ENCODE assay signal across 8 cellular contexts in the genomic region with DNA sequence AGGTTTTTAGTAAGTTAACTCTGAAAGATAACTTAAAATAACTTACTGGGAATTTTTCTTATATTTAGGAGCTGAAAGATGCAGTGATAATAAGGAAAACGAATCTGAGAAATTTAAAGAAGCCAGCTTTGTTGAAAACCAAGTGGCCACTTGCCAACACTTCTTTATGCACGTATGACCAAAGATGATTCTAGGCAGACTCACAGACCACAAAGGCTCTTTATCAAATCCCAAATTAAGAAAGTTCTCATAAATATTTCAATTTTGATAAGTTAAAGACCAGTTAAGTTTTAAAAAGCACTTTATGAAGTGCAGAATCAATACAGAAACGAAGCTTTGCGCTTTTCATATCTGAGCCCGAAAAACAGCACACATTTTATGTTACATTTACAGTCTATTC. TPM values are rescaled to one million over a fixed set of nuclear protein-coding genes. Genes with fewer than 3 reads are reported as not detected.
DNase-seq lines count a peak whose midpoint lies in the region; ATAC-seq and FAIRE-seq lines count a peak whose summit lies in the region.

No MANE protein-coding gene starts in this region.

- H3K27me3 ChIP-seq in iPS-18a (ENCODE audit: control insufficient read depth, insufficient read depth, low read length), result no peaks in the 10 kb centered on the region

- peaks cover 15% of the 10 kb centered on the region for H3K36me3 Mint-ChIP-seq in activated naive CD4-positive, alpha-beta T cell treated with anti-CD3 and anti-CD28 coated beads, Interleukin-2, amount 10 ng/mL, durations not matched to agents 7 days and 5 days
- peaks cover 44% of the 10 kb centered on the region for H3K36me3 Mint-ChIP-seq in activated T-helper 17 cell treated with anti-CD3 and anti-CD28 coated beads, Interleukin-2, amount 50 U/mL, for 72 hours (ENCODE audit: low read depth)

- no peaks in the 10 kb centered on the region for H3K9me3 ChIP-seq in iPS-18a (ENCODE audit: control insufficient read depth, low read depth, low read length)

- H3K27ac ChIP-seq in iPS-18a (ENCODE audit: low read length), result peak overlapping the region; percentile 95

- H3K27ac Mint-ChIP-seq in activated naive CD4-positive, alpha-beta T cell treated with anti-CD3 and anti-CD28 coated beads, Interleukin-2, amount 10 ng/mL, durations not matched to agents 7 days and 5 days, result peak overlapping the region; percentile 96
- peak overlapping the region; percentile 99 for H3K27ac Mint-ChIP-seq in activated T-helper 17 cell treated with anti-CD3 and anti-CD28 coated beads, Interleukin-2, amount 50 U/mL, for 72 hours
- H3K27ac Mint-ChIP-seq in stimulated activated naive CD8-positive, alpha-beta T cell treated with anti-CD3 and anti-CD28 coated beads, Interleukin-15, amount 100 ng/mL, for 72 hours, result peak overlapping the region; percentile 74 to 100

- peak overlapping the region; percentile 95 for H3K4me3 ChIP-seq in iPS-18a (ENCODE audit: low read length)

- no peak for ATAC-seq in activated T-helper 17 cell treated with anti-CD3 and anti-CD28 coated beads, Interleukin-2, amount 50 U/mL, for 72 hours (replicated peaks)
- ATAC-seq in stimulated activated naive CD8-positive, alpha-beta T cell treated with anti-CD3 and anti-CD28 coated beads, Interleukin-15, amount 100 ng/mL, for 72 hours, result no peak
- no peak for ATAC-seq in GM18867 (IDR thresholded peaks at IDR 0.05; ENCODE audit: unreplicated experiment)

- CTCF ChIA-PET in activated naive CD4-positive, alpha-beta T cell treated with anti-CD3 and anti-CD28 coated beads, Interleukin-2, amount 10 ng/mL, durations not matched to agents 7 days and 5 days (lab: Charles Lee), result no interaction called here

- no peaks in the 10 kb centered on the region for H3K9me3 Mint-ChIP-seq in activated naive CD4-positive, alpha-beta T cell treated with anti-CD3 and anti-CD28 coated beads, Interleukin-2, amount 10 ng/mL, durations not matched to agents 7 days and 5 days
- no peaks in the 10 kb centered on the region for H3K9me3 Mint-ChIP-seq in activated T-helper 17 cell treated with anti-CD3 and anti-CD28 coated beads, Interleukin-2, amount 50 U/mL, for 72 hours
- no peaks in the 10 kb centered on the region for H3K9me3 Mint-ChIP-seq in stimulated activated naive CD8-positive, alpha-beta T cell treated with anti-CD3 and anti-CD28 coated beads, Interleukin-15, amount 100 ng/mL, for 72 hours

- peak overlapping the region; percentile 98 for H3K9ac ChIP-seq in iPS-18a (ENCODE audit: low read length)

- no peaks in the 10 kb centered on the region for H3K27me3 Mint-ChIP-seq in activated naive CD4-positive, alpha-beta T cell treated with anti-CD3 and anti-CD28 coated beads, Interleukin-2, amount 10 ng/mL, durations not matched to agents 7 days and 5 days
- H3K27me3 Mint-ChIP-seq in activated T-helper 17 cell treated with anti-CD3 and anti-CD28 coated beads, Interleukin-2, amount 50 U/mL, for 72 hours, result no peaks in the 10 kb centered on the region
- no peaks in the 10 kb centered on the region for H3K27me3 Mint-ChIP-seq in stimulated activated naive CD8-positive, alpha-beta T cell treated with anti-CD3 and anti-CD28 coated beads, Interleukin-15, amount 100 ng/mL, for 72 hours

- peaks cover 8% of the 10 kb centered on the region for H3K4me1 ChIP-seq in iPS-18a (ENCODE audit: control insufficient read depth, low read depth, low read length)

- peaks cover 27% of the 10 kb centered on the region for H3K4me1 Mint-ChIP-seq in activated naive CD4-positive, alpha-beta T cell treated with anti-CD3 and anti-CD28 coated beads, Interleukin-2, amount 10 ng/mL, durations not matched to agents 7 days and 5 days
- no peaks in the 10 kb centered on the region for H3K4me1 Mint-ChIP-seq in activated T-helper 17 cell treated with anti-CD3 and anti-CD28 coated beads, Interleukin-2, amount 50 U/mL, for 72 hours
- peaks cover 41% of the 10 kb centered on the region for H3K4me1 Mint-ChIP-seq in stimulated activated naive CD8-positive, alpha-beta T cell treated with anti-CD3 and anti-CD28 coated beads, Interleukin-15, amount 100 ng/mL, for 72 hours

- H3K4me3 Mint-ChIP-seq in activated naive CD4-positive, alpha-beta T cell treated with anti-CD3 and anti-CD28 coated beads, Interleukin-2, amount 10 ng/mL, durations not matched to agents 7 days and 5 days, result peak overlapping the region; percentile 95
- H3K4me3 Mint-ChIP-seq in activated T-helper 17 cell treated with anti-CD3 and anti-CD28 coated beads, Interleukin-2, amount 50 U/mL, for 72 hours, result peak overlapping the region; percentile 95
- H3K4me3 Mint-ChIP-seq in stimulated activated naive CD8-positive, alpha-beta T cell treated with anti-CD3 and anti-CD28 coated beads, Interleukin-15, amount 100 ng/mL, for 72 hours, result peak overlapping the region; percentile 86 to 98

- H3K36me3 ChIP-seq in iPS-18a (ENCODE audit: control insufficient read depth, low read depth, low read length), result no peaks in the 10 kb centered on the region

- no peak for DNase-seq in activated naive CD4-positive, alpha-beta T cell treated with anti-CD3 and anti-CD28 coated beads, Interleukin-2, amount 10 ng/mL, durations not matched to agents 7 days and 5 days
- no peak for DNase-seq in activated naive CD4-positive, alpha-beta T cell treated with Interleukin-2 at 50 U/mL for 16 hours
- DNase-seq in stimulated activated naive CD8-positive, alpha-beta T cell treated with anti-CD3 and anti-CD28 coated beads, Interleukin-15, amount 100 ng/mL, for 72 hours, result no peak
- DNase-seq in HTR-8/SVneo (ENCODE audit: insufficient read length, low spot score), result no peak
- DNase-seq in HK-2 (ENCODE audit: unreplicated experiment), result no peak

- FAIRE-seq in HTR-8/SVneo (lab: Jason Lieb, UNC), result no peak

RNA-seq across cellular contexts. Expression of a gene that starts 1.5 kb away (rescaled TPM):
- total RNA-seq in activated T-helper 17 cell treated with anti-CD3 and anti-CD28 coated beads, Interleukin-2, amount 50 U/mL, for 72 hours, result 10 to 100 TPM; 33.3 to 72.3 TPM
